In genomic region chr12:121214171-121214777, GRCh38 we compare ENCODE assay signal across 9 cellular contexts. TPM values are rescaled to one million over a fixed set of nuclear protein-coding genes. Genes with fewer than 3 reads are reported as not detected.
DNase-seq lines count a peak whose midpoint lies in the region; ATAC-seq and TF ChIP-seq lines count a peak whose summit lies in the region.
"Had no signal": no experiment of that assay in that cellular context is flagged by ENCODE, and none has a peak within 500 bp of the region (broad histone marks: within the 10 kb centered on the region; RNA-seq: fewer than 3 reads in every experiment).

No MANE protein-coding gene starts in this region.

- H3K9me3 ChIP-seq in RWPE2 (ENCODE audit: severe bottlenecking): no peaks in the 10 kb centered on the region
- H3K9me3 ChIP-seq: thoracic aorta had no signal

- peak; percentile 40; the same call in 1 of the 3 replicates for ATAC-seq in RWPE2 (ENCODE audit: low read depth)
- ATAC-seq in GM21576 (IDR thresholded peaks at IDR 0.05; ENCODE audit: unreplicated experiment): no peak
- ATAC-seq in HG02840 (IDR thresholded peaks at IDR 0.05; ENCODE audit: low FRiP score, unreplicated experiment): no peak
- no peak for ATAC-seq in HG03097 (IDR thresholded peaks at IDR 0.05; ENCODE audit: low FRiP score, unreplicated experiment)

- H3K27me3 ChIP-seq in RWPE2 (ENCODE audit: insufficient read depth, poor library complexity, severe bottlenecking) (no peaks in the 10 kb centered on the region), dorsolateral prefrontal cortex (no peaks in the 10 kb centered on the region)

- H3K36me3 ChIP-seq in RWPE2 (ENCODE audit: low read depth): no peaks in the 10 kb centered on the region

- no peak for TF ChIP-seq CTCF in RWPE2 (IDR thresholded peaks at IDR 0.05; ENCODE audit: poor library complexity, severe bottlenecking)
- no peak for TF ChIP-seq CTCF in dorsolateral prefrontal cortex (IDR thresholded peaks at IDR 0.05 in 54 of 56, conservative IDR thresholded peaks at IDR 0.05 in 2 of 56; ENCODE audit: low read depth in 1 of 56, partially characterized antibody in 56 of 56)

- intact Hi-C loops in dorsolateral prefrontal cortex (cut with DNase I): loop anchor here in 1 of 2 donors (5.0 kb wide), 1 partner anchor 42 kb away; no protein-coding TSS in a partner anchor

- DNase-seq in EH (ENCODE audit: low read depth): peak; percentile 77
- DNase-seq in RWPE2 (ENCODE audit: low spot score): no peak
- no peak for DNase-seq in dorsolateral prefrontal cortex
- DNase-seq in renal cortical epithelial cell (ENCODE audit: low read depth): peak; percentile 77
- DNase-seq in cerebellum (ENCODE audit: low spot score): no peak

- no peak overlapping the region for H3K4me3 ChIP-seq in RWPE2 (ENCODE audit: severe bottlenecking)
- no peak overlapping the region for H3K4me3 ChIP-seq in dorsolateral prefrontal cortex
- H3K4me3 ChIP-seq: thoracic aorta had no signal

- H3K27ac ChIP-seq in RWPE2 (ENCODE audit: poor library complexity, severe bottlenecking) (no peak overlapping the region), dorsolateral prefrontal cortex (peak overlapping the region in 41 of 59 donors; percentile 3 to 73 (median 60))
- H3K27ac ChIP-seq: thoracic aorta had no signal

- peaks cover 8% of the 10 kb centered on the region for H3K4me1 ChIP-seq in RWPE2 (ENCODE audit: insufficient read depth, poor library complexity, severe bottlenecking)

RNA-seq across cellular contexts. Expression of gene P2RX4, which starts 4.3 kb away (rescaled TPM):
- total RNA-seq in dorsolateral prefrontal cortex (10 to 100 TPM in 98 of 120 experiments, 1 to 10 TPM in 22; 7.6 to 21.4 (median 12.6) TPM), renal cortical epithelial cell (22.3 and 65.1 TPM in 2 replicates), cerebellum (9.4 TPM)

Comparison
In these comparisons a context has a peak if more than half of its experiments do, and no peak if none do; other contexts are left out.
1. DNase-seq: peak in EH (single experiment) and renal cortical epithelial cell (single experiment); none in RWPE2 (single experiment), dorsolateral prefrontal cortex (0 of 10) and cerebellum (single experiment).